ENCODE assay signal across 1 cellular context in genomic region chr13:78540424-78540823, GRCh38.
TF ChIP-seq lines count a peak whose summit lies in the region.

No MANE protein-coding gene starts in this region.

TF ChIP-seq in GM23338, 12 proteins besides CTCF, POLR2A, EP300 and RAD21 (continued from another document):
- TF ChIP-seq ZNF462 (CRISPR knock-in tag; IDR thresholded peaks at IDR 0.05), result no peak
